Comparison of ENCODE assay signal across 10 cellular contexts in genomic region chr2:42924436-42924897, GRCh38.
DNase-seq lines count a peak whose midpoint lies in the region; ATAC-seq, FAIRE-seq and TF ChIP-seq lines count a peak whose summit lies in the region.
"Had no signal": no experiment of that assay in that cellular context is flagged by ENCODE, and none has a peak within 500 bp of the region (broad histone marks: within the 10 kb centered on the region; RNA-seq: fewer than 3 reads in every experiment).

No MANE protein-coding gene starts in this region.

- H3K27ac ChIP-seq in A549: peak overlapping the region; percentile 16 to 72; a peak in 3 of 6 replicates
- H3K27ac ChIP-seq in heart left ventricle: peak overlapping the region; percentile 85 to 98 (median 91)
- peak overlapping the region; percentile 70 for H3K27ac ChIP-seq in parathyroid adenoma

- H2AFZ ChIP-seq in parathyroid adenoma: no peak overlapping the region

- TF ChIP-seq EP300 in A549 (IDR thresholded peaks at IDR 0.05): no peak

- ATAC-seq in A549 (no peak), heart left ventricle (peak in 1 of 4 donors; percentile 1), GM18861 (IDR thresholded peaks at IDR 0.05; ENCODE audit: unreplicated experiment) (no peak)

- H3K27me3 ChIP-seq in heart left ventricle: no peaks in the 10 kb centered on the region
- no peaks in the 10 kb centered on the region for H3K27me3 ChIP-seq in parathyroid adenoma (ENCODE audit: control insufficient read depth, insufficient read depth, low read length)

- TF ChIP-seq POLR2A in A549 (IDR thresholded peaks at IDR 0.05; ENCODE audit: low read length) (no peak), heart left ventricle (IDR thresholded peaks at IDR 0.05) (no peak)

- FAIRE-seq in A549 (lab: Jason Lieb, UNC): no peak

- H3K27ac Mint-ChIP-seq in activated naive CD4-positive, alpha-beta T cell treated with anti-CD3 and anti-CD28 coated beads, Interleukin-2, amount 10 ng/mL, durations not matched to agents 7 days and 5 days: no peak overlapping the region

- POLR2A ChIA-PET in A549 (lab: Yijun Ruan, JAX): no interaction called here

- TF ChIP-seq RAD21 in A549 (conservative IDR thresholded peaks at IDR 0.05 in 1 of 2, IDR thresholded peaks at IDR 0.05 in 1 of 2): no peak

- H3K4me1 ChIP-seq in A549 (peaks cover 33% of the 10 kb centered on the region), heart left ventricle (peaks cover 32 to 81% (median 71%) of the 10 kb centered on the region in 12 donors), parathyroid adenoma (peaks cover 7% of the 10 kb centered on the region)

- intact Hi-C loops in heart left ventricle (cut with DNase I): loop anchor here in 6 of 10 donors (2.0 to 10.0 kb wide), 6 partner anchors 18 to 62 kb away; no protein-coding TSS in a partner anchor

- H3K27me3 Mint-ChIP-seq in activated naive CD4-positive, alpha-beta T cell treated with anti-CD3 and anti-CD28 coated beads, Interleukin-2, amount 10 ng/mL, durations not matched to agents 7 days and 5 days: peaks cover 24% of the 10 kb centered on the region

- no peaks in the 10 kb centered on the region for H3K36me3 ChIP-seq in heart left ventricle
- H3K36me3 ChIP-seq in parathyroid adenoma (ENCODE audit: control insufficient read depth, insufficient read depth, low read length): no peaks in the 10 kb centered on the region

- no peaks in the 10 kb centered on the region for H3K36me3 Mint-ChIP-seq in activated naive CD4-positive, alpha-beta T cell treated with anti-CD3 and anti-CD28 coated beads, Interleukin-2, amount 10 ng/mL, durations not matched to agents 7 days and 5 days

- H3K4me2 ChIP-seq in A549 (peak overlapping the region; percentile 43), parathyroid adenoma (ENCODE audit: low read length) (no peak overlapping the region)

- CTCF ChIA-PET in A549 (lab: Yijun Ruan, JAX): interaction anchor here (0.5 to 1.2 kb wide), 2 partner anchors 96 to 641 kb away, joined by 3 to 4 read pairs; no protein-coding TSS in a partner anchor
- CTCF ChIA-PET in activated naive CD4-positive, alpha-beta T cell treated with anti-CD3 and anti-CD28 coated beads, Interleukin-2, amount 10 ng/mL, durations not matched to agents 7 days and 5 days (lab: Charles Lee): interaction anchor here (0.9 kb wide), 1 partner anchor 67 kb away, joined by 3 read pairs; no protein-coding TSS in a partner anchor

- DNase-seq in A549 (ENCODE audit: low read depth in 1 of 2, low spot score in 1 of 2) (no peak), amniotic epithelial cell (ENCODE audit: low read depth) (peak; percentile 68), heart left ventricle (no peak), middle frontal gyrus (ENCODE audit: extremely low spot score, low spot score) (no peak), H4 (ENCODE audit: low spot score) (no peak)
- DNase-seq in activated naive CD4-positive, alpha-beta T cell treated with anti-CD3 and anti-CD28 coated beads, Interleukin-2, amount 10 ng/mL, durations not matched to agents 7 days and 5 days: no peak
- DNase-seq: activated gamma-delta T cell, NCI-H345 had no signal

- H3K4me3 ChIP-seq in A549 (no peak overlapping the region), heart left ventricle (no peak overlapping the region), parathyroid adenoma (ENCODE audit: low read depth, low read length) (no peak overlapping the region)

- 79% methylated on average over 12 of the region's 12 CpGs for WGBS in A549 (ENCODE audit: missing lambda C conversion rate)
- WGBS in heart left ventricle, 4 donors: 41 to 62% (median 56%) methylated on average over 11 to 12 of the region's 12 CpGs

- no peaks in the 10 kb centered on the region for H3K4me1 Mint-ChIP-seq in activated naive CD4-positive, alpha-beta T cell treated with anti-CD3 and anti-CD28 coated beads, Interleukin-2, amount 10 ng/mL, durations not matched to agents 7 days and 5 days

- H3K9me3 Mint-ChIP-seq in activated naive CD4-positive, alpha-beta T cell treated with anti-CD3 and anti-CD28 coated beads, Interleukin-2, amount 10 ng/mL, durations not matched to agents 7 days and 5 days: no peaks in the 10 kb centered on the region

- H3K9me3 ChIP-seq in A549 (no peaks in the 10 kb centered on the region), heart left ventricle (no peaks in the 10 kb centered on the region), parathyroid adenoma (ENCODE audit: control insufficient read depth, low read length) (no peaks in the 10 kb centered on the region)

- no peak overlapping the region for H3K4me3 Mint-ChIP-seq in activated naive CD4-positive, alpha-beta T cell treated with anti-CD3 and anti-CD28 coated beads, Interleukin-2, amount 10 ng/mL, durations not matched to agents 7 days and 5 days

- H3K9ac ChIP-seq in parathyroid adenoma: no peak overlapping the region

- no peaks in the 10 kb centered on the region for H3K79me2 ChIP-seq in parathyroid adenoma

- no peak for TF ChIP-seq CTCF in A549 (IDR thresholded peaks at IDR 0.05)
- TF ChIP-seq CTCF in heart left ventricle (IDR thresholded peaks at IDR 0.05): no peak
- no peak for TF ChIP-seq CTCF in parathyroid adenoma (IDR thresholded peaks at IDR 0.05)

TF ChIP-seq in A549, 52 proteins besides CTCF, POLR2A, EP300 and RAD21:
- TF ChIP-seq TFCP2L1 (CRISPR knock-in tag; IDR thresholded peaks at IDR 0.05) (no peak), HOXA7 (CRISPR knock-in tag; IDR thresholded peaks at IDR 0.05) (no peak), NFE2L2 (conservative IDR thresholded peaks at IDR 0.05; ENCODE audit: low read length) (no peak), KDM5A (IDR thresholded peaks at IDR 0.05) (no peak), E2F6 (IDR thresholded peaks at IDR 0.05; ENCODE audit: borderline replicate concordance, low read depth) (no peak), CHD2 (IDR thresholded peaks at IDR 0.05; ENCODE audit: low read length, partially characterized antibody) (no peak), CHD4 (IDR thresholded peaks at IDR 0.05; ENCODE audit: borderline replicate concordance) (no peak), PBX3 (IDR thresholded peaks at IDR 0.05) (no peak), SMC3 (IDR thresholded peaks at IDR 0.05) (no peak), SREBF2 (IDR thresholded peaks at IDR 0.05) (no peak), BHLHE40 (IDR thresholded peaks at IDR 0.05; ENCODE audit: low read depth, low read length) (no peak), KDM1A (IDR thresholded peaks at IDR 0.05; ENCODE audit: low read depth) (no peak), EHF (CRISPR knock-in tag; IDR thresholded peaks at IDR 0.05) (no peak), FOSB (CRISPR knock-in tag; IDR thresholded peaks at IDR 0.05) (no peak), JUNB (IDR thresholded peaks at IDR 0.05) (no peak), RNF2 (IDR thresholded peaks at IDR 0.05; ENCODE audit: borderline replicate concordance, low read depth) (no peak)
